19 cellular contexts compared by ENCODE assay signal in the genomic region with DNA sequence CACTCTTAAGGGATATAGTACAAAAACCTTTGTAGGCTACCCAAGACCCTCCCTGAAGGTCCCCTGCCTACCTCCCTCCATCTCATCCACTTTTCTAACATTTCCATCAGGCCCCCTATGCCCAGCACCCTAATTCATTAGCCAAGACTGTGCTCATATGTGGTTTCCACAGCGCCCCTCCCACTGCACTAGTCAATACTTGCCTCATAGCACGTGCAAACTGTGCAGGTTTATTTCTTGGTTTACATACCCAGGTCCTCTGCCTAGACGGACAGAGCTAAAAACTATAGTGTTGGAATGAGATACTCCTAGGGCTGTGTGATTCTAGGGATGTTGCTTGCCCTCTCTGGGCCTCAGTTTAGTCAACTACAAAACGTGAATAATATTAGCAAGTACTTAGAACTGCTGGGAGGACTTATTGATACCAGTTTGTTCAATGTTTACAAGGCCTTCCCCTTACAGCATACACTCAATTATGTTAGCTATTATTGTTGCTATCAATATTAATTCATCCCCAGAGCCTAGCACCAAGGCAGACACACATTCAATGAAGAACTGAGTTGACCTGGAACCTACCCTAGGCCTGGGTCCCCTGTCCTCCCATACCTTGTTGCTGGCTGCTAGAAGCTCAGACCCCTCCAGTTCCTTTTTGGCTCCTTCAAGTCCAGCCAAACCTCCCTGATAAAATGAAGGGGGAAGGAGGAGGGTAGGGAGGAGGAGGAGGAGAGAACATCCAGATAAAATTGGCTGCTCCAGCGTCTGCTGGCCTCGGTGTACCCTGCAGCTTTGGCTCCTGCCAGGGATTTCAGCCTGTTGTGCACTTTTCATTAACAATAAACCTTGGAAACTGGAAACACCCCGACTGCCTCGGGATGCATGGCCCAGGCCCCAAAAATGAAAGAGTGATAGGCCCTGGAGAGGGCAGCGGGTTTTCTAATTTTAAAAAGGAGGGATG. TPM values are rescaled to one million over a fixed set of nuclear protein-coding genes. Genes with fewer than 3 reads are reported as not detected.
A peak's percentile ranks its signal among the peaks of the same experiment; 100 is the strongest.
DNase-seq lines count a peak whose midpoint lies in the region; ATAC-seq and TF ChIP-seq lines count a peak whose summit lies in the region.
"Had no signal": no experiment of that assay in that cellular context is flagged by ENCODE, and none has a peak within 500 bp of the region (broad histone marks: within the 10 kb centered on the region; RNA-seq: fewer than 3 reads in every experiment).

No MANE protein-coding gene starts in this region.

- POLR2A ChIA-PET in Panc1 (lab: Charles Lee) = no interaction called here

- peaks cover 13% of the 10 kb centered on the region for H3K4me1 Mint-ChIP-seq in endothelial cell (ENCODE audit: unreplicated experiment)

- H3K27me3 ChIP-seq in Panc1 (ENCODE audit: control insufficient read depth, insufficient read depth, low read length) (no peaks in the 10 kb centered on the region), esophagus muscularis mucosa (no peaks in the 10 kb centered on the region), right lobe of liver (no peaks in the 10 kb centered on the region), subcutaneous abdominal adipose tissue (ENCODE audit: control insufficient read depth in 5 of 5, insufficient read depth in 4 of 5, low read length in 5 of 5) (no peaks in the 10 kb centered on the region)
- H3K27me3 ChIP-seq: pancreas had no signal

- peaks cover 8% of the 10 kb centered on the region for H3K36me3 Mint-ChIP-seq in endothelial cell (ENCODE audit: low read depth, unreplicated experiment)
- H3K36me3 Mint-ChIP-seq: CD8-positive, alpha-beta T cell had no signal

- H3K4me3 ChIP-seq in Panc1 (ENCODE audit: low read depth in 2 of 2, low read length in 2 of 2) = no peak overlapping the region
- H3K4me3 ChIP-seq in esophagus muscularis mucosa = no peak overlapping the region
- H3K4me3 ChIP-seq in right lobe of liver = no peak overlapping the region
- no peak overlapping the region for H3K4me3 ChIP-seq in subcutaneous abdominal adipose tissue (ENCODE audit: low read depth in 1 of 5, low read length in 5 of 5)
- H3K4me3 ChIP-seq: pancreas had no signal

- H3K36me3 ChIP-seq in Panc1 (ENCODE audit: control insufficient read depth, insufficient read depth, low read length) (no peaks in the 10 kb centered on the region), esophagus muscularis mucosa (peaks cover 0 to 37% (median 4%) of the 10 kb centered on the region in 4 donors), right lobe of liver (no peaks in the 10 kb centered on the region), subcutaneous abdominal adipose tissue (ENCODE audit: control insufficient read depth in 5 of 5, insufficient read depth in 5 of 5, low read length in 5 of 5) (peaks cover 0 to 29% (median 12%) of the 10 kb centered on the region in 5 donors)
- H3K36me3 ChIP-seq: pancreas had no signal

- BruUV-seq in Panc1 (replicated peaks; lab: Mats Ljungman, UMichigan) = no TSS peak

- ATAC-seq in Panc1 (no peak), right lobe of liver (peak in 3 of 4 donors; percentile 32 to 50 (median 33)), HG02623 (IDR thresholded peaks at IDR 0.05; ENCODE audit: unreplicated experiment) (no peak)
- ATAC-seq: CD8-positive, alpha-beta T cell; pancreas had no signal

- intact Hi-C loops in Panc1 (cut with micrococcal nuclease; ENCODE audit: unreplicated experiment) = no loop called here
- intact Hi-C loops in esophagus muscularis mucosa (cut with DNase I) = no loop called here
- intact Hi-C loops in right lobe of liver (cut with DNase I) = no loop called here

- TF ChIP-seq POLR2A in esophagus muscularis mucosa (IDR thresholded peaks at IDR 0.05; ENCODE audit: low read depth) (no peak), right lobe of liver (IDR thresholded peaks at IDR 0.05) (no peak)

- WGBS in esophagus muscularis mucosa = 61% methylated on average over 9 of the region's 9 CpGs
- WGBS in right lobe of liver (ENCODE audit: insufficient coverage, low coverage, low lambda C conversion rate, missing lambda C conversion rate) = 59% methylated on average over 9 of the region's 9 CpGs

- no peaks in the 10 kb centered on the region for H3K9me3 Mint-ChIP-seq in endothelial cell (ENCODE audit: unreplicated experiment)
- H3K9me3 Mint-ChIP-seq: activated T-cell treated with anti-CD3 and anti-CD28 coated beads, Interleukin-2, amount 50 U/mL, for 24 hours; brain; CD8-positive, alpha-beta T cell had no signal

- no peak overlapping the region for H3K4me3 Mint-ChIP-seq in endothelial cell (ENCODE audit: unreplicated experiment)
- H3K4me3 Mint-ChIP-seq: activated T-cell treated with anti-CD3 and anti-CD28 coated beads, Interleukin-2, amount 50 U/mL, for 24 hours; brain; CD8-positive, alpha-beta T cell had no signal

- in situ Hi-C loops in Panc1 (cut with HindIII; ENCODE audit: low pct_unique_long_range_greater_than_20kb, low sequenced_read_pairs) = no loop called here

- H3K9ac ChIP-seq in subcutaneous abdominal adipose tissue (ENCODE audit: low read length in 5 of 5) = peak overlapping the region in 3 of 5 donors; percentile 1 to 48 (median 46)

- TF ChIP-seq CTCF in Panc1 (IDR thresholded peaks at IDR 0.05) (no peak), esophagus muscularis mucosa (IDR thresholded peaks at IDR 0.05) (no peak), right lobe of liver (IDR thresholded peaks at IDR 0.05) (no peak), endothelial cell (IDR thresholded peaks at IDR 0.05; ENCODE audit: unreplicated experiment) (no peak)

- H3K4me1 ChIP-seq in Panc1 (ENCODE audit: control insufficient read depth, insufficient read depth, low read length) (peaks cover 29% of the 10 kb centered on the region), esophagus muscularis mucosa (peaks cover 57 to 63% (median 58%) of the 10 kb centered on the region in 4 donors), right lobe of liver (peaks cover 0 to 32% (median 9%) of the 10 kb centered on the region in 4 donors), subcutaneous abdominal adipose tissue (ENCODE audit: control insufficient read depth in 5 of 5, insufficient read depth in 5 of 5, low read length in 5 of 5) (peaks cover 12 to 43% (median 36%) of the 10 kb centered on the region in 5 donors)
- H3K4me1 ChIP-seq: pancreas had no signal

- H3K27me3 Mint-ChIP-seq in endothelial cell (ENCODE audit: unreplicated experiment) = peaks cover 3% of the 10 kb centered on the region
- H3K27me3 Mint-ChIP-seq: brain had no signal

- CTCF ChIA-PET in Panc1 (lab: Charles Lee) = no interaction called here

- no peak for TF ChIP-seq EP300 in esophagus muscularis mucosa (IDR thresholded peaks at IDR 0.05)

- DNase-seq in Panc1 (ENCODE audit: low read depth, low spot score) (no peak), esophagus muscularis mucosa (ENCODE audit: extremely low spot score) (no peak), right lobe of liver (no peak), endothelial cell (ENCODE audit: low spot score) (no peak), SW 1271 (lab: John Stamatoyannopoulos, UW) (no peak)
- DNase-seq in stimulated activated CD4-positive, alpha-beta T cell treated with anti-CD3 and anti-CD28 coated beads, Interleukin-2, amount 100 ng/mL, for 24 hours = no peak
- DNase-seq: activated CD4-positive, alpha-beta T cell treated with anti-CD3 and anti-CD28 coated beads, Interleukin-2, amount 50 U/mL, for 48 hours; activated naive CD4-positive, alpha-beta T cell treated with anti-CD3 and anti-CD28 coated beads, Interleukin-2, amount 50 U/mL, for 16 hours; activated T-cell treated with anti-CD3 and anti-CD28 coated beads, Interleukin-2, amount 50 U/mL, for 24 hours; CD8-positive, alpha-beta T cell; DND-41; NCI-H187; NCI-H446 treated with DMSO at 0.1 percent for 48 hours; pancreas; small intestine had no signal

- H3K27ac Mint-ChIP-seq in endothelial cell (ENCODE audit: unreplicated experiment) = no peak overlapping the region
- H3K27ac Mint-ChIP-seq: activated T-cell treated with anti-CD3 and anti-CD28 coated beads, Interleukin-2, amount 50 U/mL, for 24 hours; CD8-positive, alpha-beta T cell had no signal

- H3K27ac ChIP-seq in Panc1 (ENCODE audit: low read length) = peak overlapping the region; percentile 32; the same call in 1 of the 2 replicates
- H3K27ac ChIP-seq in esophagus muscularis mucosa (replicated peaks in 1 of 4) = peak overlapping the region; percentile 57 to 80 (median 74)
- no peak overlapping the region for H3K27ac ChIP-seq in right lobe of liver
- peak overlapping the region; percentile 84 for H3K27ac ChIP-seq in subcutaneous abdominal adipose tissue (ENCODE audit: low read depth, low read length)
- H3K27ac ChIP-seq: pancreas, VCaP had no signal

- H3K9me3 ChIP-seq in Panc1 (ENCODE audit: control insufficient read depth, insufficient read depth, low read depth, low read length) (no peaks in the 10 kb centered on the region), esophagus muscularis mucosa (no peaks in the 10 kb centered on the region), right lobe of liver (no peaks in the 10 kb centered on the region), subcutaneous abdominal adipose tissue (ENCODE audit: control insufficient read depth in 5 of 5, low read length in 5 of 5) (no peaks in the 10 kb centered on the region)
- H3K9me3 ChIP-seq: pancreas had no signal

RNA-seq across cellular contexts. Expression of a gene that starts 50.2 kb away (rescaled TPM):
- total RNA-seq in Panc1 (2021; ENCODE audit: unreplicated experiment) (50.3 TPM), esophagus muscularis mucosa (10 to 100 TPM in 2 of 4 donors, 1 to 10 TPM in 2; 7.1 to 19.8 (median 10.7) TPM), right lobe of liver (10 to 100 TPM in 1 of 6 experiments, 1 to 10 TPM in 5; 2.0 to 11.0 (median 3.5) TPM), endothelial cell (ENCODE audit: unreplicated experiment) (16.6 TPM)
- polyA plus RNA-seq in Panc1 (2012; ENCODE audit: insufficient read length) = 33.2 TPM

Comparison
In these comparisons a context has a peak if more than half of its experiments do, and no peak if none do; other contexts are left out.
1. ATAC-seq: peak in right lobe of liver (3 of 4); none in Panc1 (single experiment) and HG02623 (single experiment).
2. H3K27ac ChIP-seq: peak in Panc1 (single experiment), esophagus muscularis mucosa (4 of 4) and subcutaneous abdominal adipose tissue (single experiment); none in right lobe of liver (0 of 3).